In genomic region chr11:102199673-102200072, GRCh38 we compare ENCODE assay signal across 26 cellular contexts.
A peak's percentile ranks its signal among the peaks of the same experiment; 100 is the strongest.
DNase-seq lines count a peak whose midpoint lies in the region; ATAC-seq, FAIRE-seq and TF ChIP-seq lines count a peak whose summit lies in the region.
"Had no signal": no experiment of that assay in that cellular context is flagged by ENCODE, and none has a peak within 500 bp of the region (broad histone marks: within the 10 kb centered on the region; RNA-seq: fewer than 3 reads in every experiment).

No MANE protein-coding gene starts in this region.

- ATAC-seq in right lobe of liver (peak in 3 of 4 donors; percentile 38 to 52 (median 42)), HG03354 (IDR thresholded peaks at IDR 0.05; ENCODE audit: poor library complexity, severe bottlenecking, unreplicated experiment) (no peak)
- ATAC-seq: A549, GM12878, HCT116 had no signal

- H3K4ac ChIP-seq in H9 (ENCODE audit: low read depth, low read length), result no peak overlapping the region

- no peak overlapping the region for H3K18ac ChIP-seq in H9 (ENCODE audit: insufficient read length, low read depth, low read length)

- no peak overlapping the region for H3K56ac ChIP-seq in H9 (ENCODE audit: insufficient read length, low read depth, low read length)

- no peak overlapping the region for H3K4me2 ChIP-seq in H9 (ENCODE audit: insufficient read depth, insufficient read length, low read length)
- H3K4me2 ChIP-seq: A549; BLaER1 treated with 17β-estradiol and CSF1 and Interleukin-3, amounts not matched to agents 10 nM and 100 nM had no signal

- no peaks in the 10 kb centered on the region for H3K79me2 ChIP-seq in H9 (ENCODE audit: insufficient read depth, low read length)

- no peaks in the 10 kb centered on the region for H3K27me3 Mint-ChIP-seq in H9 (ENCODE audit: low read depth)

- peaks cover 11 to 16% (median 12%) of the 10 kb centered on the region in 3 experiments for H3K36me3 Mint-ChIP-seq in H9 (ENCODE audit: insufficient read depth in 1 of 3, low read depth in 3 of 3)
- H3K36me3 Mint-ChIP-seq: CD14-positive monocyte; CD4-positive, alpha-beta memory T cell had no signal

- H2AK5ac ChIP-seq in H9 (ENCODE audit: insufficient read length, low read length), result no peak overlapping the region

- no peaks in the 10 kb centered on the region for H3K27me3 ChIP-seq in H9 (ENCODE audit: insufficient read depth, low read length)
- no peaks in the 10 kb centered on the region for H3K27me3 ChIP-seq in right lobe of liver
- H3K27me3 ChIP-seq: BE2C; BLaER1 treated with 17β-estradiol and CSF1 and Interleukin-3, amounts not matched to agents 10 nM and 100 nM had no signal

- no peak overlapping the region for H2BK15ac ChIP-seq in H9 (ENCODE audit: low read depth, low read length)

- H3K36me3 ChIP-seq in right lobe of liver, result no peaks in the 10 kb centered on the region
- H3K36me3 ChIP-seq: BE2C had no signal

- H4K8ac ChIP-seq in H9 (replicated peaks; ENCODE audit: insufficient read length, low read depth, low read length), result no peak overlapping the region

- no peak overlapping the region for H2BK5ac ChIP-seq in H9 (ENCODE audit: insufficient read length, low read length)

- peaks cover 71 to 75% of the 10 kb centered on the region in 2 experiments for H3K4me1 Mint-ChIP-seq in H9
- H3K4me1 Mint-ChIP-seq: CD14-positive monocyte; CD4-positive, alpha-beta memory T cell had no signal

- H3K4me3 Mint-ChIP-seq in H9, result no peak overlapping the region
- H3K4me3 Mint-ChIP-seq: CD14-positive monocyte; CD4-positive, alpha-beta memory T cell; HFFc6 had no signal

- H2BK20ac ChIP-seq in H9 (ENCODE audit: low read depth, low read length, poor library complexity, severe bottlenecking), result peak overlapping the region; percentile 75

- H3K4me3 ChIP-seq in right lobe of liver, result no peak overlapping the region
- H3K4me3 ChIP-seq: A549; BLaER1 treated with 17β-estradiol and CSF1 and Interleukin-3, amounts not matched to agents 10 nM and 100 nM; GM12878 had no signal

- H3K4me1 ChIP-seq in H9 (ENCODE audit: insufficient read depth, low read length) (peaks cover 6% of the 10 kb centered on the region), right lobe of liver (peaks cover 0 to 13% (median 4%) of the 10 kb centered on the region in 4 donors)
- H3K4me1 ChIP-seq: BE2C; BLaER1 treated with 17β-estradiol and CSF1 and Interleukin-3, amounts not matched to agents 10 nM and 100 nM had no signal

- no peaks in the 10 kb centered on the region for H3K79me1 ChIP-seq in H9 (ENCODE audit: insufficient read depth, low read depth, low read length, poor library complexity, severe bottlenecking)

- peaks cover 7 to 10% of the 10 kb centered on the region in 2 experiments for H3K9me3 Mint-ChIP-seq in H9

- H2BK12ac ChIP-seq in H9 (ENCODE audit: insufficient read length, low read depth, low read length), result peak overlapping the region; percentile 88

- FAIRE-seq in A204.1 (lab: Jason Lieb, UNC), result peak; percentile 79
- FAIRE-seq in frontal cortex (lab: Jason Lieb, UNC), result peak; percentile 21
- FAIRE-seq: A549, GM12878, GM18507 had no signal

- WGBS in H9 (ENCODE audit: extremely low coverage, insufficient read length, low lambda C conversion rate), result no CpG with 5 or more reads among the region's 2 CpGs
- WGBS in right lobe of liver (ENCODE audit: insufficient coverage, low coverage, low lambda C conversion rate, missing lambda C conversion rate), result 52% methylated on average over 2 of the region's 2 CpGs

- no peak overlapping the region for H3K9ac ChIP-seq in H9 (ENCODE audit: extremely low read depth, insufficient read length, low read length)
- H3K9ac ChIP-seq: BLaER1 treated with 17β-estradiol and CSF1 and Interleukin-3, amounts not matched to agents 10 nM and 100 nM had no signal

- H4K91ac ChIP-seq in H9 (ENCODE audit: insufficient read length, low read depth, low read length), result no peak overlapping the region

- H3K9me3 ChIP-seq in H9 (ENCODE audit: control insufficient read depth, low read depth, low read length) (no peaks in the 10 kb centered on the region), right lobe of liver (no peaks in the 10 kb centered on the region)
- H3K9me3 ChIP-seq: A549, BE2C had no signal

- no peak overlapping the region for H2AFZ ChIP-seq in H9 (ENCODE audit: low read length)

- H3K14ac ChIP-seq in H9 (ENCODE audit: insufficient read depth, low read length), result no peak overlapping the region

- no peak for TF ChIP-seq POLR2A in right lobe of liver (IDR thresholded peaks at IDR 0.05)

- no peak for TF ChIP-seq CTCF in H9 (conservative IDR thresholded peaks at IDR 0.05)
- no peak for TF ChIP-seq CTCF in right lobe of liver (IDR thresholded peaks at IDR 0.05)

- no peak overlapping the region for H3K23ac ChIP-seq in H9 (ENCODE audit: insufficient read length, low read depth, low read length)

- no peak overlapping the region for H4K5ac ChIP-seq in H9 (ENCODE audit: insufficient read length, low read depth, low read length)

- intact Hi-C loops in right lobe of liver (cut with DNase I), result no loop called here

- CTCF ChIA-PET in HEK293T (lab: Yijun Ruan, JAX), result interaction anchor here (0.6 kb wide), 1 partner anchor 149 kb away, joined by 7 read pairs; no protein-coding TSS in a partner anchor

- POLR2A ChIA-PET in HEK293T (lab: Yijun Ruan, JAX), result no interaction called here

- no peak overlapping the region for H3T11ph ChIP-seq in H9 (ENCODE audit: low read length)

- H3K27ac ChIP-seq in H9 (ENCODE audit: insufficient read length, low read depth, low read length) (no peak overlapping the region), right lobe of liver (no peak overlapping the region)
- H3K27ac ChIP-seq: 22Rv1; A549; BLaER1 treated with 17β-estradiol and CSF1 and Interleukin-3, amounts not matched to agents 10 nM and 100 nM had no signal

- DNase-seq in H9 (no peak), frontal cortex (ENCODE audit: low spot score in 2 of 2) (no peak), right lobe of liver (no peak), NCI-H345 treated with DMSO at 0.1 percent for 48 hours (lab: John Stamatoyannopoulos, UW; ENCODE audit: unreplicated experiment) (no peak), HEK293T (ENCODE audit: extremely low spot score) (no peak), NCI-H446 treated with DMSO at 0.1 percent for 48 hours (lab: John Stamatoyannopoulos, UW) (no peak)
- DNase-seq: ACHN; AML-193; BE2C; Calu3; CD4-positive, alpha-beta memory T cell; COR-L47; DMS53; DMS79 treated with DMSO at 0.1 percent for 48 hours; GOT3; H7; HFFc6 had no signal

- no peaks in the 10 kb centered on the region for H4K20me1 ChIP-seq in H9 (ENCODE audit: control insufficient read depth, insufficient read depth, insufficient read length)
- H4K20me1 ChIP-seq: BLaER1 treated with 17β-estradiol and CSF1 and Interleukin-3, amounts not matched to agents 10 nM and 100 nM had no signal

- H3K23me2 ChIP-seq in H9 (ENCODE audit: insufficient read length, low read depth, low read length, poor library complexity, severe bottlenecking), result no peaks in the 10 kb centered on the region

- no peak overlapping the region for H2BK120ac ChIP-seq in H9 (ENCODE audit: low read depth, low read length, poor library complexity, severe bottlenecking)

- peak overlapping the region in 1 of 3 experiments; percentile 76; a peak in 1 of 7 replicates for H3K27ac Mint-ChIP-seq in H9
- H3K27ac Mint-ChIP-seq: CD14-positive monocyte; CD4-positive, alpha-beta memory T cell; HFFc6 had no signal

TF ChIP-seq in HEK293T, 16 proteins besides CTCF, POLR2A, EP300 and RAD21:
- no peak for TF ChIP-seq BHLHE40 (IDR thresholded peaks at IDR 0.05; ENCODE audit: borderline replicate concordance)
- TF ChIP-seq NFRKB (IDR thresholded peaks at IDR 0.05), result no peak
- TF ChIP-seq ARNT (IDR thresholded peaks at IDR 0.05), result no peak
- TF ChIP-seq TARDBP (IDR thresholded peaks at IDR 0.05), result no peak
- no peak for TF ChIP-seq ZNF384 (IDR thresholded peaks at IDR 0.05)
- TF ChIP-seq FOXA1 (IDR thresholded peaks at IDR 0.05), result no peak
- no peak for TF ChIP-seq FOXM1 (IDR thresholded peaks at IDR 0.05; ENCODE audit: borderline replicate concordance)
- TF ChIP-seq FOXK2 (IDR thresholded peaks at IDR 0.05), result no peak
- TF ChIP-seq PKNOX1 (IDR thresholded peaks at IDR 0.05), result no peak
- no peak for TF ChIP-seq SP1 (IDR thresholded peaks at IDR 0.05)
- TF ChIP-seq CTBP1 (IDR thresholded peaks at IDR 0.05; ENCODE audit: borderline replicate concordance), result no peak
